19 cellular contexts compared by ENCODE assay signal in genomic region chr12:106733660-106734059, GRCh38.
"Had no signal": no experiment of that assay in that cellular context is flagged by ENCODE, and none has a peak within 500 bp of the region (broad histone marks: within the 10 kb centered on the region; RNA-seq: fewer than 3 reads in every experiment).

No MANE protein-coding gene starts in this region.

- H3K4me3 ChIP-seq: colonic mucosa, hepatocyte, left ventricle myocardium inferior, lower lobe of right lung, pancreas, right lobe of liver, testis, tibial nerve, upper lobe of right lung, vagina had no signal

- H3K27ac ChIP-seq: colonic mucosa, hepatocyte, left ventricle myocardium inferior, lower lobe of right lung, pancreas, right lobe of liver, testis, tibial nerve, upper lobe of right lung, vagina had no signal

- H3K79me2 ChIP-seq: hepatocyte had no signal

- H3K36me3 ChIP-seq: colonic mucosa, left ventricle myocardium inferior, lower lobe of right lung, pancreas, right lobe of liver, tibial nerve, upper lobe of right lung, vagina had no signal

- H3K9me3 ChIP-seq: colonic mucosa, left ventricle myocardium inferior, lower lobe of right lung, pancreas, right lobe of liver, testis, tibial nerve, upper lobe of right lung, vagina had no signal

- ATAC-seq: pancreas; right lobe of liver; stimulated activated naive B cell treated with anti-CD40 and anti-IgM and Interleukin-4, amounts not matched to agents 10 μg/mL and 1 μg/mL and 100 μg/mL, for 72 hours; stimulated activated naive CD8-positive, alpha-beta T cell treated with anti-CD3 and anti-CD28 coated beads, Interleukin-15, amount 100 ng/mL, for 72 hours had no signal

- H3K4me1 ChIP-seq: colonic mucosa, left ventricle myocardium inferior, lower lobe of right lung, pancreas, right lobe of liver, testis, vagina had no signal

- DNase-seq: colonic mucosa; dermis blood vessel endothelial cell; erythroblast; foreskin melanocyte; head of caudate nucleus; left ventricle myocardium inferior; lower lobe of right lung; occipital lobe; pancreas; right lobe of liver; stimulated activated CD4-positive, alpha-beta T cell treated with anti-CD3 and anti-CD28 coated beads, Interleukin-2, amount 100 ng/mL, for 24 hours; stimulated activated CD4-positive, alpha-beta T cell treated with anti-CD3 and anti-CD28 coated beads, Interleukin-4, amount 100 ng/mL, for 4 hours; stimulated activated naive B cell treated with anti-CD40 and anti-IgM and Interleukin-4, amounts not matched to agents 10 μg/mL and 1 μg/mL and 100 μg/mL, for 72 hours; stimulated activated naive CD8-positive, alpha-beta T cell treated with anti-CD3 and anti-CD28 coated beads, Interleukin-15, amount 100 ng/mL, for 72 hours; testis; upper lobe of right lung had no signal

- H3K4me2 ChIP-seq: hepatocyte had no signal

- H2AFZ ChIP-seq: hepatocyte had no signal

- H3K27me3 ChIP-seq: colonic mucosa, pancreas, right lobe of liver, testis, tibial nerve, upper lobe of right lung, vagina had no signal
